Comparison of ENCODE assay signal across 21 cellular contexts in the genomic region with DNA sequence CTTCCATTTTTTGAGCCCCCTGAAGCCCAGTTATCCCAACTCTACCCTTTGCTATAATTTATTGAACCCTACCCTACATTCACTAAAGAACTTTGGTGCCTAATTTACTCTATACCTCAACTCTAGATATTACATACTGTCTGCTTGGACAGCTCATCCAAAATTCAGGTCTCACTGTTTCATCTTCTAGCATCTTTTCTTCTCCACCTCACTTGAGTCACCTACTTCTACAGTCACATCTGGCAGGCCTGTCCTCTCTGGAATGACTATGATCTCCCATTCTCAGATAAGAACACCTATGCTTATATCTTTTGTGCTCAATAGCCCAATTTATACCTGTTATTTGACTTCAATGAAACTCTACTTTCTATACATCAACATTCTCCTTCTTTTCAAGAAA. TPM values are rescaled to one million over a fixed set of nuclear protein-coding genes. Genes with fewer than 3 reads are reported as not detected.
DNase-seq lines count a peak whose midpoint lies in the region; ATAC-seq and TF ChIP-seq lines count a peak whose summit lies in the region.
"Had no signal": no experiment of that assay in that cellular context is flagged by ENCODE, and none has a peak within 500 bp of the region (broad histone marks: within the 10 kb centered on the region; RNA-seq: fewer than 3 reads in every experiment).

No MANE protein-coding gene starts in this region.

- TF ChIP-seq CTCF in nephron progenitor cell (IDR thresholded peaks at IDR 0.05), result no peak
- TF ChIP-seq CTCF in GM10266 (IDR thresholded peaks at IDR 0.05; ENCODE audit: control insufficient read depth, insufficient read depth, low read depth, missing control alignments), result no peak

- H3K27me3 Mint-ChIP-seq in activated naive CD4-positive, alpha-beta T cell treated with anti-CD3 and anti-CD28 coated beads for 36 hours (ENCODE audit: low read depth), result no peaks in the 10 kb centered on the region
- H3K27me3 Mint-ChIP-seq in activated T-helper 17 cell treated with anti-CD3 and anti-CD28 coated beads, Interleukin-2, amount 50 U/mL, for 72 hours, result no peaks in the 10 kb centered on the region
- H3K27me3 Mint-ChIP-seq in nephron progenitor cell (ENCODE audit: low read depth, poor library complexity), result no peaks in the 10 kb centered on the region

- CTCF ChIA-PET in activated naive CD4-positive, alpha-beta T cell treated with anti-CD3 and anti-CD28 coated beads for 36 hours (lab: Charles Lee), result interaction anchor here (0.7 kb wide), 1 partner anchor 1288 kb away, joined by 3 read pairs; no protein-coding TSS in a partner anchor

- no peak overlapping the region for H3K4me3 Mint-ChIP-seq in activated naive CD4-positive, alpha-beta T cell treated with anti-CD3 and anti-CD28 coated beads for 36 hours
- H3K4me3 Mint-ChIP-seq in activated T-helper 17 cell treated with anti-CD3 and anti-CD28 coated beads, Interleukin-2, amount 50 U/mL, for 72 hours, result no peak overlapping the region
- H3K4me3 Mint-ChIP-seq in nephron progenitor cell, result no peak overlapping the region
- H3K4me3 Mint-ChIP-seq: HFFc6 had no signal

- peaks cover 29 to 35% of the 10 kb centered on the region in 2 donors for H3K36me3 Mint-ChIP-seq in activated naive CD4-positive, alpha-beta T cell treated with anti-CD3 and anti-CD28 coated beads, Interleukin-2, amount 50 U/mL, for 72 hours
- peaks cover 52% of the 10 kb centered on the region for H3K36me3 Mint-ChIP-seq in activated naive CD4-positive, alpha-beta T cell treated with anti-CD3 and anti-CD28 coated beads for 36 hours (ENCODE audit: low read depth)
- peaks cover 59% of the 10 kb centered on the region for H3K36me3 Mint-ChIP-seq in activated T-helper 17 cell treated with anti-CD3 and anti-CD28 coated beads, Interleukin-2, amount 50 U/mL, for 72 hours (ENCODE audit: low read depth)
- H3K36me3 Mint-ChIP-seq in nephron progenitor cell (ENCODE audit: low read depth), result peaks cover 73% of the 10 kb centered on the region

- H3K27ac Mint-ChIP-seq in activated naive CD4-positive, alpha-beta T cell treated with anti-CD3 and anti-CD28 coated beads, Interleukin-2, amount 50 U/mL, for 72 hours, result peak overlapping the region in 1 of 2 donors; percentile 63
- no peak overlapping the region for H3K27ac Mint-ChIP-seq in activated naive CD4-positive, alpha-beta T cell treated with anti-CD3 and anti-CD28 coated beads for 36 hours
- H3K27ac Mint-ChIP-seq in activated T-helper 17 cell treated with anti-CD3 and anti-CD28 coated beads, Interleukin-2, amount 50 U/mL, for 72 hours, result peak overlapping the region; percentile 24
- peak overlapping the region; percentile 30 for H3K27ac Mint-ChIP-seq in nephron progenitor cell
- H3K27ac Mint-ChIP-seq: HFFc6 had no signal

- DNase-seq in activated naive CD4-positive, alpha-beta T cell treated with anti-CD3 and anti-CD28 coated beads, Interleukin-2, amount 50 U/mL, for 72 hours (ENCODE audit: low spot score in 2 of 2), result no peak
- no peak for DNase-seq in activated naive CD4-positive, alpha-beta T cell treated with anti-CD3 and anti-CD28 coated beads for 36 hours
- DNase-seq in nephron progenitor cell, result no peak
- DNase-seq in GM10266 (ENCODE audit: extremely low spot score), result no peak
- DNase-seq: C1 segment of cervical spinal cord, DMS153, DND-41, GOT3, HFFc6, KG1, MM.1S, NCI-H1417, NCI-H1694 treated with DMSO at 0.1 percent for 48 hours, NCI-H2081, NCI-H2227 treated with DMSO at 0.1 percent for 48 hours, NCI-H526 treated with DMSO at 0.1 percent for 48 hours, PC-9, SHP77 had no signal

- ATAC-seq in activated naive CD4-positive, alpha-beta T cell treated with anti-CD3 and anti-CD28 coated beads, Interleukin-2, amount 50 U/mL, for 72 hours, result peak; percentile 34 to 59
- ATAC-seq in activated T-helper 17 cell treated with anti-CD3 and anti-CD28 coated beads, Interleukin-2, amount 50 U/mL, for 72 hours (replicated peaks), result peak; percentile 40
- ATAC-seq in esophagus mucosa, result no peak
- ATAC-seq in GM19395 (IDR thresholded peaks at IDR 0.05; ENCODE audit: unreplicated experiment), result no peak

- intact Hi-C loops in activated naive CD4-positive, alpha-beta T cell treated with anti-CD3 and anti-CD28 coated beads for 36 hours (cut with micrococcal nuclease), result no loop called here

- no peaks in the 10 kb centered on the region for H3K4me1 Mint-ChIP-seq in activated naive CD4-positive, alpha-beta T cell treated with anti-CD3 and anti-CD28 coated beads for 36 hours (ENCODE audit: low read depth)
- no peaks in the 10 kb centered on the region for H3K4me1 Mint-ChIP-seq in activated T-helper 17 cell treated with anti-CD3 and anti-CD28 coated beads, Interleukin-2, amount 50 U/mL, for 72 hours
- H3K4me1 Mint-ChIP-seq in nephron progenitor cell, result no peaks in the 10 kb centered on the region

- H3K9me3 Mint-ChIP-seq in activated naive CD4-positive, alpha-beta T cell treated with anti-CD3 and anti-CD28 coated beads, Interleukin-2, amount 50 U/mL, for 72 hours, result no peaks in the 10 kb centered on the region
- no peaks in the 10 kb centered on the region for H3K9me3 Mint-ChIP-seq in activated naive CD4-positive, alpha-beta T cell treated with anti-CD3 and anti-CD28 coated beads for 36 hours
- H3K9me3 Mint-ChIP-seq in activated T-helper 17 cell treated with anti-CD3 and anti-CD28 coated beads, Interleukin-2, amount 50 U/mL, for 72 hours, result no peaks in the 10 kb centered on the region
- H3K9me3 Mint-ChIP-seq in nephron progenitor cell, result no peaks in the 10 kb centered on the region
- H3K9me3 Mint-ChIP-seq: HFFc6 had no signal

RNA-seq across cellular contexts. Expression of gene SHPRH, which starts 58.0 kb away (rescaled TPM):
- 10 to 100 TPM; 10.8 to 19.3 TPM for total RNA-seq in activated naive CD4-positive, alpha-beta T cell treated with anti-CD3 and anti-CD28 coated beads, Interleukin-2, amount 50 U/mL, for 72 hours
- total RNA-seq in activated naive CD4-positive, alpha-beta T cell treated with anti-CD3 and anti-CD28 coated beads for 36 hours, result 10 to 100 TPM; 11.0 to 12.9 TPM
- total RNA-seq in activated T-helper 17 cell treated with anti-CD3 and anti-CD28 coated beads, Interleukin-2, amount 50 U/mL, for 72 hours, result 10 to 100 TPM; 12.0 to 15.9 TPM
- 7.9 TPM for total RNA-seq in esophagus mucosa

Comparison
In these comparisons a context has a peak if more than half of its experiments do, and no peak if none do; other contexts are left out.
1. ATAC-seq: peak in activated naive CD4-positive, alpha-beta T cell treated with anti-CD3 and anti-CD28 coated beads, Interleukin-2, amount 50 U/mL, for 72 hours (2 of 2) and activated T-helper 17 cell treated with anti-CD3 and anti-CD28 coated beads, Interleukin-2, amount 50 U/mL, for 72 hours (single experiment); none in esophagus mucosa (single experiment) and GM19395 (single experiment).